In genomic region chr5:60712950-60713349, GRCh38 we compare ENCODE assay signal across 29 cellular contexts.
"Had no signal": no experiment of that assay in that cellular context is flagged by ENCODE, and none has a peak within 500 bp of the region (broad histone marks: within the 10 kb centered on the region; RNA-seq: fewer than 3 reads in every experiment).

No MANE protein-coding gene starts in this region.

- H3K4me3 ChIP-seq: colonic mucosa, coronary artery, dorsolateral prefrontal cortex, esophagus muscularis mucosa, esophagus squamous epithelium, gastrocnemius medialis, gastroesophageal sphincter, heart left ventricle, heart right ventricle, hepatocyte had no signal

- H3K36me3 ChIP-seq: colonic mucosa, esophagus muscularis mucosa, esophagus squamous epithelium, gastrocnemius medialis, gastroesophageal sphincter, heart left ventricle, heart right ventricle had no signal

- H3K4me1 ChIP-seq: colonic mucosa, esophagus muscularis mucosa, esophagus squamous epithelium, gastrocnemius medialis, gastroesophageal sphincter, heart left ventricle, heart right ventricle had no signal

- DNase-seq: colonic mucosa; cortex of kidney; dermis blood vessel endothelial cell; dorsolateral prefrontal cortex; effector CD4-positive, alpha-beta T cell; effector CD8-positive, alpha-beta T cell; effector memory CD4-positive, alpha-beta T cell; effector memory CD8-positive, alpha-beta T cell; endodermal cell; erythroblast; esophagus squamous epithelium; foreskin fibroblast; foreskin keratinocyte; foreskin melanocyte; gastrocnemius medialis; glutamatergic neuron; head of caudate nucleus; heart left ventricle; heart right ventricle had no signal

- H2AFZ ChIP-seq: hepatocyte had no signal

- H3K27ac ChIP-seq: colonic mucosa, coronary artery, dorsolateral prefrontal cortex, epithelial cell of prostate, esophagus muscularis mucosa, esophagus squamous epithelium, foreskin keratinocyte, gastrocnemius medialis, gastroesophageal sphincter, heart left ventricle, heart right ventricle, hepatocyte had no signal

- H3K27me3 ChIP-seq: colonic mucosa, dorsolateral prefrontal cortex, esophagus muscularis mucosa, foreskin keratinocyte, gastrocnemius medialis, gastroesophageal sphincter, heart left ventricle, hepatocyte had no signal

- ATAC-seq: effector memory CD8-positive, alpha-beta T cell; esophagus mucosa; foreskin keratinocyte; gastrocnemius medialis; gastroesophageal sphincter; heart left ventricle; heart right ventricle had no signal

- H3K79me2 ChIP-seq: hepatocyte had no signal

- H3K4me2 ChIP-seq: hepatocyte had no signal

- H3K9me3 ChIP-seq: colonic mucosa, esophagus muscularis mucosa, esophagus squamous epithelium, gastrocnemius medialis had no signal

- FAIRE-seq: colon, endometrium, endothelial cell of umbilical vein, frontal cortex had no signal
